Comparison of ENCODE assay signal across 9 cellular contexts in the genomic region with DNA sequence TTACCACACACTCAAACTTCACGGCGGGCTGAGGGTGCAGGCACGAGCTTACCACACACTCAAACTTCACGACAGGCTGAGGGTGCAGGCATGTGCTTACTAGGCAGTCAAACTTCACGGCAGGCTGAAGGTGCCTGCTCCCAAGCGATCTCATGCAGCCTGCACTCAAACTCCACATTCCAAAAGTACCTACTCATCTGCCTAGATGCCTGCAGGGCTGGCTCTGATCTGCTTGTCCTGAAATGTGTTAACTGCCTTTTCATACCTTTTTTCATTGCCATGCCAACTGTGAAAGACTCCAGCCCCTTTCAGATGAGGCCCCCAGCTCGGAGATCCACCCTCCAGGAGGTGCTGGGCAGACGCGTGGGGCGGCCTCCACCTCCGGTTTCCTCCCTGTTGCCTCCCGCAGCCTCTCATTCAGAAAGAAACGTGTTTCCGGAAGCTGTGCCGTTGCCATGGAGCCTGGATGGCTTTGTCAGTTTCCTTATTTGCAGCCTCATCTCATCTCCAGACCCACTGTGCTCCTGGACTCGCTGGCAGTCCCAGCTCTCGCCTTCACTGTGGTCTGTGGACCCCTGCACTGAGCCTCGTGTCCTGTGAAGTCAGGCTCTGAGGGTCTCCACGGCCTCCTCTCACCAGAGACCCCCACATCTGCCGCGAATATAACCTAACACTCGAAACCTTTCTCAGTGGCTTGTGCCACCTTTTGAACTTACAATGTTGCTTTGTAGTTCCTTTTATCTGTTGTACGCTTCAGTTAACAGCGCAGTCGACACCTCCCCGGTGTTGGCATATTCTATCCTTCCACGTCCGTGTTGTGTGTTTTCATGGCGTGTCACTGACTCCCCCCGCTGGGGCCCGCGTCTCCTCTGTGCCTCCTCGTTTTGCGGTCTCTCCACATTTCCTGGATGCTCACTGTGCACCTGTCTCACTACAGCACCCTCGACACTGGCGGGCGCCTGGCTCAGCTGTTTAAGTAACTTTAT.
A peak's percentile ranks its signal among the peaks of the same experiment; 100 is the strongest.
DNase-seq lines count a peak whose midpoint lies in the region; ATAC-seq and TF ChIP-seq lines count a peak whose summit lies in the region.
"Had no signal": no experiment of that assay in that cellular context is flagged by ENCODE, and none has a peak within 500 bp of the region (broad histone marks: within the 10 kb centered on the region; RNA-seq: fewer than 3 reads in every experiment).

No MANE protein-coding gene starts in this region.

- no peaks in the 10 kb centered on the region for H3K9me2 ChIP-seq in Loucy (replicated peaks; ENCODE audit: low read depth, low read length)

- peak overlapping the region; percentile 84 for H3K4me2 ChIP-seq in Loucy (ENCODE audit: low read depth, low read length, poor library complexity, severe bottlenecking)

- WGBS in stomach, 5 donors, result 63 to 74% (median 68%) methylated on average over 36 to 37 of the region's 37 CpGs

- H3K4me3 ChIP-seq in Loucy (ENCODE audit: low read length, poor library complexity, severe bottlenecking), result peak overlapping the region; percentile 71
- no peak overlapping the region for H3K4me3 ChIP-seq in stomach
- H3K4me3 ChIP-seq: pancreas had no signal

- peak; percentile 37 for DNase-seq in activated CD4-positive, alpha-beta T cell treated with anti-CD3 and anti-CD28 coated beads for 1 hour
- DNase-seq in cerebellar cortex (ENCODE audit: low spot score), result peak; percentile 14
- DNase-seq in renal cortical epithelial cell (ENCODE audit: low read depth), result peak; percentile 91
- DNase-seq in stomach, result no peak
- DNase-seq in globus pallidus (ENCODE audit: low spot score), result no peak
- DNase-seq: pancreas had no signal

- H3K36me3 ChIP-seq in Loucy (ENCODE audit: insufficient read depth, low read length) (no peaks in the 10 kb centered on the region), stomach (no peaks in the 10 kb centered on the region)
- H3K36me3 ChIP-seq: pancreas had no signal

- peaks cover 5% of the 10 kb centered on the region; the same call in 1 of the 2 replicates for H3F3A ChIP-seq in Loucy (ENCODE audit: low read depth)

- TF ChIP-seq EP300 in stomach (IDR thresholded peaks at IDR 0.05), result no peak

- TF ChIP-seq CTCF in Loucy (conservative IDR thresholded peaks at IDR 0.05; ENCODE audit: low read length) (no peak; the same call in 1 of the 2 replicates), stomach (IDR thresholded peaks at IDR 0.05) (no peak)

- ATAC-seq in GM18867 (IDR thresholded peaks at IDR 0.05; ENCODE audit: unreplicated experiment), result peak; percentile 97
- no peak for ATAC-seq in GM21515 (IDR thresholded peaks at IDR 0.05; ENCODE audit: unreplicated experiment)

- H2AFZ ChIP-seq in Loucy (ENCODE audit: low read length), result peak overlapping the region; percentile 83

- intact Hi-C loops in stomach (cut with DNase I; ENCODE audit: low total_unique reads), result no loop called here

- no peaks in the 10 kb centered on the region for H4K20me1 ChIP-seq in Loucy (ENCODE audit: insufficient read depth, low read length, poor library complexity, severe bottlenecking)

- TF ChIP-seq POLR2A in stomach (IDR thresholded peaks at IDR 0.05), result no peak

- H3K4me1 ChIP-seq in Loucy (ENCODE audit: insufficient read depth, low read length, poor library complexity, severe bottlenecking) (peaks cover 16% of the 10 kb centered on the region), stomach (no peaks in the 10 kb centered on the region)
- H3K4me1 ChIP-seq: pancreas had no signal

- H3K9me3 ChIP-seq in Loucy (ENCODE audit: insufficient read depth, low read depth, low read length) (no peaks in the 10 kb centered on the region), stomach (no peaks in the 10 kb centered on the region)
- H3K9me3 ChIP-seq: pancreas had no signal

- no peaks in the 10 kb centered on the region for H3K79me2 ChIP-seq in Loucy (ENCODE audit: insufficient read depth, low read length)

- H3K9ac ChIP-seq in Loucy (ENCODE audit: low read depth, low read length, poor library complexity, severe bottlenecking), result peak overlapping the region; percentile 40

- H3K27ac ChIP-seq in stomach, result no peak overlapping the region
- H3K27ac ChIP-seq: pancreas had no signal

- no peaks in the 10 kb centered on the region for H3K27me3 ChIP-seq in Loucy (ENCODE audit: insufficient read depth, low read length, poor library complexity, severe bottlenecking)
- peaks cover 0 to 23% (median 0%) of the 10 kb centered on the region in 3 donors for H3K27me3 ChIP-seq in stomach
- H3K27me3 ChIP-seq: pancreas had no signal

Comparison
In these comparisons a context has a peak if more than half of its experiments do, and no peak if none do; other contexts are left out.
1. DNase-seq: peak in activated CD4-positive, alpha-beta T cell treated with anti-CD3 and anti-CD28 coated beads for 1 hour (single experiment), cerebellar cortex (single experiment) and renal cortical epithelial cell (single experiment); none in stomach (single experiment) and globus pallidus (single experiment).